1 cellular context compared by ENCODE assay signal in genomic region chr20:50728981-50729874, GRCh38.
TF ChIP-seq lines count a peak whose summit lies in the region.

No MANE protein-coding gene starts in this region.

TF ChIP-seq in HepG2, 621 proteins besides CTCF, POLR2A, EP300 and RAD21 (continues in another document):
- peak; percentile 6 for TF ChIP-seq DRAP1 (CRISPR knock-in tag; IDR thresholded peaks at IDR 0.05)
- TF ChIP-seq BCL6 (CRISPR knock-in tag; IDR thresholded peaks at IDR 0.05): peak; percentile 8; the same call in 1 of the 2 replicates
- TF ChIP-seq CCAR2 (optimal IDR thresholded peaks at IDR 0.05; ENCODE audit: low read depth, low read length): no peak
- no peak for TF ChIP-seq SP2 (CRISPR knock-in tag; IDR thresholded peaks at IDR 0.05)
- TF ChIP-seq SRSF9 (IDR thresholded peaks at IDR 0.05; ENCODE audit: borderline replicate concordance, insufficient read depth, low read depth, low read length, poor library complexity, severe bottlenecking): no peak
- no peak for TF ChIP-seq ZNF703 (CRISPR knock-in tag; IDR thresholded peaks at IDR 0.05; ENCODE audit: borderline replicate concordance)
- no peak; the same call in 1 of the 2 replicates for TF ChIP-seq ZSCAN9 (CRISPR knock-in tag; IDR thresholded peaks at IDR 0.05; ENCODE audit: borderline replicate concordance)
- no peak for TF ChIP-seq ZNF383 (CRISPR knock-in tag; IDR thresholded peaks at IDR 0.05; ENCODE audit: borderline replicate concordance)
- 0 out of 2 replicates have a peak, but pooled peaks have one; percentile 22 for TF ChIP-seq MTA1 (CRISPR knock-in tag; IDR thresholded peaks at IDR 0.05; ENCODE audit: borderline replicate concordance)
- peak; percentile 82 for TF ChIP-seq ATF3 (CRISPR knock-in tag; IDR thresholded peaks at IDR 0.05)
- peak; percentile 99 for TF ChIP-seq ATF7 (IDR thresholded peaks at IDR 0.05)
- TF ChIP-seq ATF7 (CRISPR knock-in tag; IDR thresholded peaks at IDR 0.05): peak; percentile 55; the same call in 1 of the 2 replicates
- TF ChIP-seq E2F5 (CRISPR knock-in tag; conservative IDR thresholded peaks at IDR 0.05): no peak
- no peak for TF ChIP-seq ZNF674 (CRISPR knock-in tag; IDR thresholded peaks at IDR 0.05; ENCODE audit: low read depth)
- no peak for TF ChIP-seq CBX2 (IDR thresholded peaks at IDR 0.05; ENCODE audit: low read depth, low read length)
- no peak for TF ChIP-seq CBX2 (CRISPR knock-in tag; IDR thresholded peaks at IDR 0.05; ENCODE audit: low read depth)
- TF ChIP-seq HNRNPL (IDR thresholded peaks at IDR 0.05; ENCODE audit: low read depth, low read length): no peak
- no peak for TF ChIP-seq ARHGAP35 (CRISPR knock-in tag; IDR thresholded peaks at IDR 0.05; ENCODE audit: borderline replicate concordance)
- no peak for TF ChIP-seq PATZ1 (CRISPR knock-in tag; IDR thresholded peaks at IDR 0.05)
- no peak; the same call in 1 of the 2 replicates for TF ChIP-seq ZNF761 (CRISPR knock-in tag; conservative IDR thresholded peaks at IDR 0.05)
- peak; percentile 33; the same call in 1 of the 2 replicates for TF ChIP-seq ATAD3A (CRISPR knock-in tag; IDR thresholded peaks at IDR 0.05)
- TF ChIP-seq ETS1 (CRISPR knock-in tag; IDR thresholded peaks at IDR 0.05): peak; percentile 28; the same call in 1 of the 2 replicates
- TF ChIP-seq GRHL1 (CRISPR knock-in tag; conservative IDR thresholded peaks at IDR 0.05): no peak
- no peak for TF ChIP-seq ZNF235 (CRISPR knock-in tag; IDR thresholded peaks at IDR 0.05; ENCODE audit: borderline replicate concordance)
- TF ChIP-seq ZFAT (CRISPR knock-in tag; conservative IDR thresholded peaks at IDR 0.05): no peak
- peak; percentile 56 for TF ChIP-seq HOXA3 (CRISPR knock-in tag; IDR thresholded peaks at IDR 0.05)
- no peak for TF ChIP-seq SKIL (CRISPR knock-in tag; IDR thresholded peaks at IDR 0.05; ENCODE audit: borderline replicate concordance)
- TF ChIP-seq ZNF253 (CRISPR knock-in tag; IDR thresholded peaks at IDR 0.05; ENCODE audit: borderline replicate concordance): no peak; the same call in 1 of the 2 replicates
- no peak for TF ChIP-seq CSRNP2 (CRISPR knock-in tag; conservative IDR thresholded peaks at IDR 0.05; ENCODE audit: low read depth)
- TF ChIP-seq NFE2 (CRISPR knock-in tag; IDR thresholded peaks at IDR 0.05): no peak
- no peak for TF ChIP-seq ZNF10 (CRISPR knock-in tag; IDR thresholded peaks at IDR 0.05; ENCODE audit: borderline replicate concordance, low read depth)
- TF ChIP-seq POGK (CRISPR knock-in tag; conservative IDR thresholded peaks at IDR 0.05): no peak
- no peak for TF ChIP-seq ZNF414 (CRISPR knock-in tag; IDR thresholded peaks at IDR 0.05)
- TF ChIP-seq PHF20 (CRISPR knock-in tag; IDR thresholded peaks at IDR 0.05): no peak; the same call in 1 of the 2 replicates
- no peak for TF ChIP-seq ZNF317 (CRISPR knock-in tag; IDR thresholded peaks at IDR 0.05)
- no peak for TF ChIP-seq TFDP1 (CRISPR knock-in tag; IDR thresholded peaks at IDR 0.05; ENCODE audit: borderline replicate concordance)
- no peak for TF ChIP-seq EHMT2 (IDR thresholded peaks at IDR 0.05; ENCODE audit: borderline replicate concordance, low read depth, low read length)
- no peak for TF ChIP-seq GABPA (IDR thresholded peaks at IDR 0.05; ENCODE audit: low read depth, low read length)
- TF ChIP-seq GABPA (CRISPR knock-in tag; IDR thresholded peaks at IDR 0.05; ENCODE audit: low read depth): peak; percentile 68
- peak; percentile 61 for TF ChIP-seq GABPB1 (CRISPR knock-in tag; IDR thresholded peaks at IDR 0.05)
- TF ChIP-seq PTBP1 (IDR thresholded peaks at IDR 0.05; ENCODE audit: low read depth, low read length, poor library complexity, severe bottlenecking): no peak
